1 cellular context compared by ENCODE assay signal in the genomic region with DNA sequence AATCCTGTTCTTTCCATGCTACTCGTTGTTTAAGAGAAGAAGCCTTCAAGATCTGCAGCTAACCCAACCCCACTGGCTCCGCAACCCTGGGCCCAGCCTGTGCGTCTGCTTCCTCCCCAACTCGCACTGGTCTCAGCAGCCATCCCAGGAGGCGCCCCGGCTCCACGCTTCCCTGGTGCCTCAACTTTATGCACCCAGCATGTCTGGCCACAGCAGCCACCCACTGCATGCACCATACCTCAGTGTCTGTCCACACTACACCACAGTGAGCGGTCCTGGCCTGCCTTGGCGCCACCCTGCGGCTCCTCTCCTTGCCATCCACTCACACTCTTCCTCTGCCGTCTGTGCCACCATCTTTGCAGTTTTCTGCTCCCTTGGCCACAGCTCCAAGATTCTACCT.
TF ChIP-seq lines count a peak whose summit lies in the region.

No MANE protein-coding gene starts in this region.

TF ChIP-seq in HepG2, 621 proteins besides CTCF, POLR2A, EP300 and RAD21:
- TF ChIP-seq, protein P1, sequence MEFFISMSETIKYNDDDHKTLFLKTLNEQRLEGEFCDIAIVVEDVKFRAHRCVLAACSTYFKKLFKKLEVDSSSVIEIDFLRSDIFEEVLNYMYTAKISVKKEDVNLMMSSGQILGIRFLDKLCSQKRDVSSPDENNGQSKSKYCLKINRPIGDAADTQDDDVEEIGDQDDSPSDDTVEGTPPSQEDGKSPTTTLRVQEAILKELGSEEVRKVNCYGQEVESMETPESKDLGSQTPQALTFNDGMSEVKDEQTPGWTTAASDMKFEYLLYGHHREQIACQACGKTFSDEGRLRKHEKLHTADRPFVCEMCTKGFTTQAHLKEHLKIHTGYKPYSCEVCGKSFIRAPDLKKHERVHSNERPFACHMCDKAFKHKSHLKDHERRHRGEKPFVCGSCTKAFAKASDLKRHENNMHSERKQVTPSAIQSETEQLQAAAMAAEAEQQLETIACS (CRISPR knock-in tag; IDR thresholded peaks at IDR 0.05) = no peak
- 0 out of 2 replicates have a peak, but pooled peaks have one; percentile 46 for TF ChIP-seq ZNF251 (CRISPR knock-in tag; IDR thresholded peaks at IDR 0.05)
- TF ChIP-seq KDM5B (CRISPR knock-in tag; IDR thresholded peaks at IDR 0.05; ENCODE audit: borderline replicate concordance) = no peak
- no peak for TF ChIP-seq SMAD9 (CRISPR knock-in tag; IDR thresholded peaks at IDR 0.05)
- no peak for TF ChIP-seq ESRRA (CRISPR knock-in tag; IDR thresholded peaks at IDR 0.05; ENCODE audit: low read depth)
- 0 out of 2 replicates have a peak, but pooled peaks have one; percentile 48 for TF ChIP-seq NFKB2 (CRISPR knock-in tag; IDR thresholded peaks at IDR 0.05; ENCODE audit: borderline replicate concordance)
- no peak for TF ChIP-seq RFX1 (IDR thresholded peaks at IDR 0.05)
- no peak for TF ChIP-seq HDAC6 (IDR thresholded peaks at IDR 0.05; ENCODE audit: low read depth, low read length)
- TF ChIP-seq ZNF891 (CRISPR knock-in tag; IDR thresholded peaks at IDR 0.05) = 0 out of 2 replicates have a peak, but pooled peaks have one; percentile 49
- TF ChIP-seq, protein P2, sequence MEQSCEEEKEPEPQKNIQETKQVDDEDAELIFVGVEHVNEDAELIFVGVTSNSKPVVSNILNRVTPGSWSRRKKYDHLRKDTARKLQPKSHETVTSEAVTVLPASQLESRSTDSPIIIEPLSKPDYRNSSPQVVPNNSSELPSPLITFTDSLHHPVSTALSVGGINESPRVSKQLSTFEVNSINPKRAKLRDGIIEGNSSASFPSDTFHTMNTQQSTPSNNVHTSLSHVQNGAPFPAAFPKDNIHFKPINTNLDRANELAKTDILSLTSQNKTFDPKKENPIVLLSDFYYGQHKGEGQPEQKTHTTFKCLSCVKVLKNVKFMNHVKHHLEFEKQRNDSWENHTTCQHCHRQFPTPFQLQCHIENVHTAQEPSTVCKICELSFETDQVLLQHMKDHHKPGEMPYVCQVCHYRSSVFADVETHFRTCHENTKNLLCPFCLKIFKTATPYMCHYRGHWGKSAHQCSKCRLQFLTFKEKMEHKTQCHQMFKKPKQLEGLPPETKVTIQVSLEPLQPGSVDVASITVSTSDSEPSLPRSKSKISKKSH (CRISPR knock-in tag; IDR thresholded peaks at IDR 0.05; ENCODE audit: borderline replicate concordance) = 0 out of 2 replicates have a peak, but pooled peaks have one; percentile 48
- TF ChIP-seq ZNF225 (CRISPR knock-in tag; IDR thresholded peaks at IDR 0.05) = peak; percentile 33; the same call in 1 of the 2 replicates
TF ChIP-seq in HepG2: peak in this region for 5.
